In genomic region chr4:86934147-86934771, GRCh38 we compare ENCODE assay signal across 8 cellular contexts. TPM values are rescaled to one million over a fixed set of nuclear protein-coding genes. Genes with fewer than 3 reads are reported as not detected.
A peak's percentile ranks its signal among the peaks of the same experiment; 100 is the strongest.
DNase-seq lines count a peak whose midpoint lies in the region; ATAC-seq and TF ChIP-seq lines count a peak whose summit lies in the region.

No MANE protein-coding gene starts in this region.

- H3K36me3 ChIP-seq in WERI-Rb-1, result no peaks in the 10 kb centered on the region
- no peaks in the 10 kb centered on the region for H3K36me3 ChIP-seq in rectal smooth muscle tissue (ENCODE audit: control insufficient read depth, insufficient read depth, low read length)

- H3K4me3 ChIP-seq in WERI-Rb-1 (ENCODE audit: low read depth, low read length), result peak overlapping the region; percentile 89
- H3K4me3 ChIP-seq in fibroblast of the aortic adventitia (ENCODE audit: low read depth, low read length), result peak overlapping the region; percentile 93
- peak overlapping the region; percentile 78 for H3K4me3 ChIP-seq in rectal smooth muscle tissue (ENCODE audit: low read length)

- H3K27ac ChIP-seq in WERI-Rb-1 (peak overlapping the region; percentile 62), rectal smooth muscle tissue (ENCODE audit: low read depth, low read length) (peak overlapping the region; percentile 98)

- H3K9ac ChIP-seq in rectal smooth muscle tissue (ENCODE audit: low read length), result peak overlapping the region; percentile 69

- peaks cover 14% of the 10 kb centered on the region for H3K4me1 ChIP-seq in rectal smooth muscle tissue (ENCODE audit: control insufficient read depth, insufficient read depth, low read length)

- no peak for ATAC-seq in HG03457 (IDR thresholded peaks at IDR 0.05; ENCODE audit: unreplicated experiment)

- in situ Hi-C loops in KBM-7 (cut with MboI; ENCODE audit: low pct_unique_long_range_greater_than_20kb, low sequenced_read_pairs), result loop anchor here (25.0 kb wide), 1 partner anchor 153 kb away; no protein-coding TSS in a partner anchor

- DNase-seq in SHP77 treated with DMSO at 0.1 percent for 48 hours (lab: John Stamatoyannopoulos, UW) (peak; percentile 21), SHP77 (lab: John Stamatoyannopoulos, UW) (no peak), WERI-Rb-1 (no peak), fibroblast of the aortic adventitia (ENCODE audit: low read depth) (no peak), KBM-7 (no peak), iPS-NIHi11 (ENCODE audit: low spot score) (no peak)

- TF ChIP-seq CTCF in WERI-Rb-1 (IDR thresholded peaks at IDR 0.05; ENCODE audit: low read depth, low read length) (no peak), fibroblast of the aortic adventitia (IDR thresholded peaks at IDR 0.05; ENCODE audit: insufficient read depth, low read length) (no peak)

- no peaks in the 10 kb centered on the region for H3K27me3 ChIP-seq in WERI-Rb-1 (ENCODE audit: insufficient read depth, low read depth, severe bottlenecking)
- H3K27me3 ChIP-seq in rectal smooth muscle tissue (ENCODE audit: control insufficient read depth, insufficient read depth, low read length), result no peaks in the 10 kb centered on the region

- H3K9me3 ChIP-seq in WERI-Rb-1 (ENCODE audit: severe bottlenecking), result no peaks in the 10 kb centered on the region

RNA-seq across cellular contexts. Expression of gene AFF1, which starts 0.6 kb away (rescaled TPM):
- total RNA-seq in fibroblast of the aortic adventitia (ENCODE audit: low replicate concordance), result 21.9 and 41.9 TPM in 2 replicates

RNA-seq across cellular contexts. Expression of gene C4orf36, which starts 42.0 kb away (rescaled TPM):
- 0.81 TPM in 1 of 2 replicates, not detected in the other for total RNA-seq in fibroblast of the aortic adventitia (ENCODE audit: low replicate concordance)
